In the genomic region with DNA sequence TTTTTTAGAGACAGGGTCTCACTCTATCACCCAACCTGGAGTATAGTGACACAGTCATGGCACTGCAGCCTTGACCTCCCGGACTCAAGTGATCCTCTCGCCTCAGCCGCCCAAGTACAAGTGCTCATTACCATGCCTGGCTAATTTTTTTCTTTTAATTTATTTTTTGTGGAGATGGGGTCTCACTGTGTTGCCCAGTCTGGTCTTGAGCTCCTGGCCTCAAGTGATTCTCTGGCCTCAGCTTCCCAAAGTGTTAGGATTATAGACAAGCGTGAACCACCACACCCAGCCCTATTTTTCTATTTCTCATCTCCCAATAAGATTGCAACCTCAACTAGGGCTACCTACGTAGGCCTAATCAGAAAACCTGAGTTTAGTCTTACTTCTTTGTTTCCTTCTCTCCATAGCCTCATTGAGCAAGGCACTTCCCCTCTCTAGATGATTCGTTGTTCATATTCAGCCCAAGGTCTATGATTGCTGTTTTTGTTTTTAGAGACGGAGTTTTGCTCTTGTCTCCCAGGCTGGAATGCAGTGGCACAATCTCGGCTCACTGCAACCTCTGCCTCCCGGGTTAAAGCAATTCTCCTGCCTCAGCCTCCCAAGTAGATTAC, we compare ENCODE assay signal across 10 cellular contexts. TPM values are rescaled to one million over a fixed set of nuclear protein-coding genes. Genes with fewer than 3 reads are reported as not detected.
A peak's percentile ranks its signal among the peaks of the same experiment; 100 is the strongest.
DNase-seq lines count a peak whose midpoint lies in the region; ATAC-seq, FAIRE-seq and TF ChIP-seq lines count a peak whose summit lies in the region.
"Had no signal": no experiment of that assay in that cellular context is flagged by ENCODE, and none has a peak within 500 bp of the region (broad histone marks: within the 10 kb centered on the region; RNA-seq: fewer than 3 reads in every experiment).

No MANE protein-coding gene starts in this region.

- TF ChIP-seq POLR2A in A549 (IDR thresholded peaks at IDR 0.05; ENCODE audit: low read length): no peak

- H3K4me3 Mint-ChIP-seq in T-cell: peak overlapping the region; percentile 95 to 100 (median 99)
- peak overlapping the region; percentile 10 for H3K4me3 Mint-ChIP-seq in glutamatergic neuron (ENCODE audit: unreplicated experiment)

- ATAC-seq in A549 (no peak), T-cell (replicated peaks in 1 of 4) (no peak), GM19395 (IDR thresholded peaks at IDR 0.05; ENCODE audit: unreplicated experiment) (no peak)
- ATAC-seq: foreskin keratinocyte had no signal

- H3K9me3 ChIP-seq in A549 (no peaks in the 10 kb centered on the region), hepatocyte (ENCODE audit: low read depth) (no peaks in the 10 kb centered on the region)

- POLR2A ChIA-PET in A549 (lab: Yijun Ruan, JAX): no interaction called here
- POLR2A ChIA-PET in T-cell (lab: Charles Lee): interaction anchor here (0.6 to 0.7 kb wide), 4 partner anchors 34 to 285 kb away, joined by 3 to 9 read pairs (median 4); partner anchors contain the start of gene TMEM39B (in 1 of the 2)

- H3K36me3 Mint-ChIP-seq in T-cell: peaks cover 16% of the 10 kb centered on the region
- H3K36me3 Mint-ChIP-seq in glutamatergic neuron (ENCODE audit: unreplicated experiment): peaks cover 3% of the 10 kb centered on the region

- H3K27ac ChIP-seq in A549: peak overlapping the region in 1 of 2 experiments; percentile 97; a peak in 2 of 6 replicates
- no peak overlapping the region for H3K27ac ChIP-seq in hepatocyte

- WGBS in A549 (ENCODE audit: missing lambda C conversion rate): 88% methylated on average over 8 of the region's 9 CpGs
- 93% methylated on average over 9 of the region's 9 CpGs for WGBS in hepatocyte (ENCODE audit: low lambda C conversion rate, missing lambda C conversion rate)

- H3K27ac Mint-ChIP-seq in T-cell: peak overlapping the region; percentile 55 to 99
- no peak overlapping the region for H3K27ac Mint-ChIP-seq in glutamatergic neuron (ENCODE audit: unreplicated experiment)

- TF ChIP-seq CTCF in A549 (IDR thresholded peaks at IDR 0.05): no peak
- no peak for TF ChIP-seq CTCF in glutamatergic neuron (IDR thresholded peaks at IDR 0.05; ENCODE audit: partially characterized antibody, unreplicated experiment)
- no peak for TF ChIP-seq CTCF in hepatocyte (IDR thresholded peaks at IDR 0.05; ENCODE audit: poor library complexity)

- peaks cover 7% of the 10 kb centered on the region; the same call in 1 of the 3 replicates for H3K4me1 ChIP-seq in A549
- peaks cover 12% of the 10 kb centered on the region for H3K4me1 ChIP-seq in hepatocyte (ENCODE audit: insufficient read depth)

- peak overlapping the region; percentile 66; the same call in 2 of the 3 replicates for H3K4me2 ChIP-seq in A549
- no peak overlapping the region for H3K4me2 ChIP-seq in hepatocyte

- H3K9me3 Mint-ChIP-seq in T-cell (no peaks in the 10 kb centered on the region), glutamatergic neuron (ENCODE audit: unreplicated experiment) (peaks cover 3% of the 10 kb centered on the region)

- no peak for TF ChIP-seq EP300 in A549 (IDR thresholded peaks at IDR 0.05)

- no peak for TF ChIP-seq RAD21 in A549 (conservative IDR thresholded peaks at IDR 0.05 in 1 of 2, IDR thresholded peaks at IDR 0.05 in 1 of 2)

- no peaks in the 10 kb centered on the region for H3K27me3 ChIP-seq in hepatocyte
- H3K27me3 ChIP-seq: foreskin keratinocyte had no signal

- H3K79me2 ChIP-seq in hepatocyte: peaks cover 33% of the 10 kb centered on the region

- peaks cover 26% of the 10 kb centered on the region for H4K20me1 ChIP-seq in hepatocyte (ENCODE audit: insufficient read depth, poor library complexity, severe bottlenecking)

- H3K4me3 ChIP-seq in A549: no peak overlapping the region
- H3K4me3 ChIP-seq in hepatocyte: no peak overlapping the region

- CTCF ChIA-PET in A549 (lab: Yijun Ruan, JAX): no interaction called here
- CTCF ChIA-PET in T-cell (lab: Charles Lee): interaction anchor here (0.7 to 2.0 kb wide), 2 partner anchors 25 to 34 kb away, joined by 7 to 18 read pairs; partner anchors contain the start of gene TMEM39B (in 1 of the 2)

- H3K4me1 Mint-ChIP-seq in T-cell: peaks cover 31 to 43% (median 38%) of the 10 kb centered on the region in 3 donors
- peaks cover 6% of the 10 kb centered on the region for H3K4me1 Mint-ChIP-seq in glutamatergic neuron (ENCODE audit: low read depth, unreplicated experiment)

- no peaks in the 10 kb centered on the region for H3K36me3 ChIP-seq in hepatocyte (replicated peaks; ENCODE audit: insufficient read depth, low read depth)

- no peak overlapping the region for H2AFZ ChIP-seq in hepatocyte

- H3K9me2 ChIP-seq in hepatocyte (replicated peaks; ENCODE audit: insufficient read depth): no peaks in the 10 kb centered on the region

- DNase-seq in A549 (ENCODE audit: low read depth in 1 of 2, low spot score in 1 of 2) (no peak), EH (ENCODE audit: low read depth) (peak; percentile 6), T-cell (no peak), glutamatergic neuron (no peak), NCI-H526 (lab: John Stamatoyannopoulos, UW) (no peak), NAMALWA (ENCODE audit: low spot score) (no peak), hepatocyte (ENCODE audit: low spot score) (no peak)
- DNase-seq: COR-L47, foreskin keratinocyte had no signal

- no peaks in the 10 kb centered on the region for H3K27me3 Mint-ChIP-seq in T-cell
- no peaks in the 10 kb centered on the region for H3K27me3 Mint-ChIP-seq in glutamatergic neuron (ENCODE audit: unreplicated experiment)

- FAIRE-seq in A549 (lab: Jason Lieb, UNC): no peak

TF ChIP-seq in A549, 52 proteins besides CTCF, POLR2A, EP300 and RAD21:
- TF ChIP-seq CBX2 (IDR thresholded peaks at IDR 0.05; ENCODE audit: borderline replicate concordance, low read depth) (no peak), KDM5A (IDR thresholded peaks at IDR 0.05) (no peak), CHD2 (IDR thresholded peaks at IDR 0.05; ENCODE audit: low read length, partially characterized antibody) (no peak), BHLHE40 (IDR thresholded peaks at IDR 0.05; ENCODE audit: low read depth, low read length) (no peak)
TF ChIP-seq in A549: peak in this region for 0.

RNA-seq across cellular contexts. Expression of gene KPNA6, which starts 1.1 kb away (rescaled TPM):
- 24.3 and 41.9 TPM in 2 replicates for polyA plus RNA-seq in A549 (2011; rRNA removed)
- 7.4 and 9.7 TPM in 2 replicates for polyA plus RNA-seq in A549 (2012; cell fraction: cytosol; rRNA removed)
- polyA plus RNA-seq in A549 (2012; cell fraction: nucleus; rRNA removed): 6.1 and 9.9 TPM in 2 replicates
- polyA plus RNA-seq in A549 (2017; fragmentation: RNase III; extraction: RNeasy Plus Mini Kit Qiagen cat#74134 plus additional on column Dnase treatment): 15.0 to 15.9 TPM (median 15.8 TPM) in 3 replicates
- polyA minus RNA-seq in A549 (2011; rRNA and poly(A)+ RNA removed): 43.7 and 47.7 TPM in 2 replicates
- 10 to 100 TPM; 46.2 to 53.6 (median 52.3) TPM for total RNA-seq in T-cell
- total RNA-seq in glutamatergic neuron (ENCODE audit: unreplicated experiment): 79.0 TPM
- total RNA-seq in hepatocyte: 48.3 and 48.5 TPM in 2 replicates
- polyA plus RNA-seq in hepatocyte: 27.7 and 30.3 TPM in 2 replicates

RNA-seq across cellular contexts. Expression of gene TMEM39B, which starts 34.0 kb away (rescaled TPM):
- polyA plus RNA-seq in A549 (2011; rRNA removed) (10.8 and 13.8 TPM in 2 replicates), A549 (2017; fragmentation: RNase III; extraction: RNeasy Plus Mini Kit Qiagen cat#74134 plus additional on column Dnase treatment) (8.2 to 9.3 TPM (median 8.5 TPM) in 3 replicates), hepatocyte (3.9 and 5.3 TPM in 2 replicates)
- polyA plus RNA-seq in A549 (2012; cell fraction: cytosol; rRNA removed): 19.9 and 26.0 TPM in 2 replicates
- 25.1 and 33.9 TPM in 2 replicates for polyA plus RNA-seq in A549 (2012; cell fraction: nucleus; rRNA removed)
- polyA minus RNA-seq in A549 (2011; rRNA and poly(A)+ RNA removed): 21.3 and 23.8 TPM in 2 replicates
- total RNA-seq in T-cell (10 to 100 TPM; 14.5 to 28.1 (median 24.5) TPM), glutamatergic neuron (ENCODE audit: unreplicated experiment) (23.2 TPM), hepatocyte (3.6 and 5.1 TPM in 2 replicates)
